Comparison of ENCODE assay signal across 1 cellular context in the genomic region with DNA sequence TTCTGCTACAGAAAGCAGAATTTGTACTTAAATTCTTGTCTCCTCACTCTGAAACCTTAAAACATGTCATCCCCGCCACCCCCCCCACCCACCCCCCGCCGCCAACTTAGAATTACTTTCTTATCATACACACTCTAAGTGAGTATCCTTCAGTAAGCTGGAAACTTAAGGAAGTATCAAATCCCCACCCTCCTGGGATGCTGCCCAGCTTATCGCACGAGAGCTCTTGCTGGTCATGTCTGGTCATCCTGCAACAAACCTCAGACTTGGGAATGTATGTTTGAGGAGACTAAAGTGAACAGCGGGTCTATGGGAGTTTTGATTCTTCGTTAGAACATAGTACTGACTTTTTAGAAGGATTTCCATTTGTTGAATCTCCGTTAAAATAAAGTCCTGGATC.
TF ChIP-seq lines count a peak whose summit lies in the region.

No MANE protein-coding gene starts in this region.

TF ChIP-seq in IMR-90, 13 proteins besides CTCF, POLR2A, EP300 and RAD21 (continued from another document):
- TF ChIP-seq BHLHE40 (IDR thresholded peaks at IDR 0.05; ENCODE audit: low read depth, low read length), result 0 out of 2 replicates have a peak, but pooled peaks have one; percentile 3
